In the genomic region with DNA sequence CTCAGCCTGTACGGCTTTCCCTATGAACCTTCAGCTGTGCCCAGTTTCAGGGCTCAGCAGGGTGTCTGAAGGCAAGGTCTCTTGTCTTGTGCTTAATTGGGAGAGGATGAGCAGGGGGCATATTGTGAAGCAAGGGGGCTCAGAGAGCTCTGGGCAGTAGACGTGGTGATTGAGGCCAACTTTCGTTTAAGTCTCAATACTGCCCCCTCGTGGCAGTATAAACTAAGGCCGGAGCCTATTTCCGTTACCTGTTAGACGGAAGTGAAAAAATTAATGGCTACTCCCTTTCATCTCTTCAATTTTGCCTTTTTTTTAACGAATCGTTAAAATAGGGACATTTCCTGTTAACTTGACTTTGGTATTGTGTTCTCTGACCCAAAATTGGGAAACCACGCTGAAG, we compare ENCODE assay signal across 8 cellular contexts.
DNase-seq lines count a peak whose midpoint lies in the region; ATAC-seq and TF ChIP-seq lines count a peak whose summit lies in the region.

No MANE protein-coding gene starts in this region.

- H3K4me3 ChIP-seq in LNCaP clone FGC (ENCODE audit: low read depth, low read length) (no peak overlapping the region), sigmoid colon (no peak overlapping the region)

- no peaks in the 10 kb centered on the region for H3K27me3 Mint-ChIP-seq in activated CD4-positive, alpha-beta memory T cell treated with anti-CD3 and anti-CD28 coated beads, Interleukin-2, amount 10 ng/mL, durations not matched to agents 7 days and 5 days
- H3K27me3 Mint-ChIP-seq in activated T-helper 17 cell treated with anti-CD3 and anti-CD28 coated beads, Interleukin-2, amount 50 U/mL, for 72 hours, result no peaks in the 10 kb centered on the region

- POLR2A ChIA-PET in activated CD4-positive, alpha-beta memory T cell treated with anti-CD3 and anti-CD28 coated beads, Interleukin-2, amount 10 ng/mL, durations not matched to agents 7 days and 5 days (lab: Charles Lee), result no interaction called here

- H3K27ac ChIP-seq in sigmoid colon, result no peak overlapping the region

- CTCF ChIA-PET in activated CD4-positive, alpha-beta memory T cell treated with anti-CD3 and anti-CD28 coated beads, Interleukin-2, amount 10 ng/mL, durations not matched to agents 7 days and 5 days (lab: Charles Lee), result interaction anchor here (1.0 to 3.9 kb wide), 6 partner anchors 8 to 275 kb away, joined by 3 to 31 read pairs (median 4); a partner anchor contains a TSS

- H3K27ac Mint-ChIP-seq in activated CD4-positive, alpha-beta memory T cell treated with anti-CD3 and anti-CD28 coated beads, Interleukin-2, amount 10 ng/mL, durations not matched to agents 7 days and 5 days, result no peak overlapping the region
- H3K27ac Mint-ChIP-seq in activated T-helper 17 cell treated with anti-CD3 and anti-CD28 coated beads, Interleukin-2, amount 50 U/mL, for 72 hours, result no peak overlapping the region

- no peaks in the 10 kb centered on the region for H3K9me3 ChIP-seq in sigmoid colon

- no peaks in the 10 kb centered on the region for H3K4me1 Mint-ChIP-seq in activated CD4-positive, alpha-beta memory T cell treated with anti-CD3 and anti-CD28 coated beads, Interleukin-2, amount 10 ng/mL, durations not matched to agents 7 days and 5 days
- H3K4me1 Mint-ChIP-seq in activated T-helper 17 cell treated with anti-CD3 and anti-CD28 coated beads, Interleukin-2, amount 50 U/mL, for 72 hours, result no peaks in the 10 kb centered on the region

- intact Hi-C loops in left cardiac atrium (cut with DNase I), result loop anchor here (1.0 to 10.0 kb wide), 4 partner anchors 140 to 274 kb away; a partner anchor contains a TSS
- intact Hi-C loops in sigmoid colon (cut with DNase I), result loop anchor here (2.0 to 5.0 kb wide), 2 partner anchors 140 to 274 kb away; no protein-coding TSS in a partner anchor

- peaks cover 0 to 5% (median 0%) of the 10 kb centered on the region in 4 donors for H3K4me1 ChIP-seq in sigmoid colon

- H3K4me3 Mint-ChIP-seq in activated CD4-positive, alpha-beta memory T cell treated with anti-CD3 and anti-CD28 coated beads, Interleukin-2, amount 10 ng/mL, durations not matched to agents 7 days and 5 days, result no peak overlapping the region
- H3K4me3 Mint-ChIP-seq in activated T-helper 17 cell treated with anti-CD3 and anti-CD28 coated beads, Interleukin-2, amount 50 U/mL, for 72 hours, result no peak overlapping the region

- no peaks in the 10 kb centered on the region for H3K27me3 ChIP-seq in sigmoid colon

- H3K9me3 Mint-ChIP-seq in activated CD4-positive, alpha-beta memory T cell treated with anti-CD3 and anti-CD28 coated beads, Interleukin-2, amount 10 ng/mL, durations not matched to agents 7 days and 5 days, result no peaks in the 10 kb centered on the region
- peaks cover 3% of the 10 kb centered on the region for H3K9me3 Mint-ChIP-seq in activated T-helper 17 cell treated with anti-CD3 and anti-CD28 coated beads, Interleukin-2, amount 50 U/mL, for 72 hours

- no peak for TF ChIP-seq EP300 in sigmoid colon (IDR thresholded peaks at IDR 0.05)

- TF ChIP-seq POLR2A in sigmoid colon (IDR thresholded peaks at IDR 0.05), result no peak

- peak; percentile 64 for TF ChIP-seq CTCF in LNCaP clone FGC (IDR thresholded peaks at IDR 0.05; ENCODE audit: control insufficient read depth, extremely low read depth, insufficient read depth)
- peak in 3 of 4 experiments; percentile 47 to 65 (median 50) for TF ChIP-seq CTCF in sigmoid colon (IDR thresholded peaks at IDR 0.05)

- no peaks in the 10 kb centered on the region for H3K36me3 ChIP-seq in sigmoid colon

- ATAC-seq in GM21528 (IDR thresholded peaks at IDR 0.05; ENCODE audit: low FRiP score, unreplicated experiment) (peak; percentile 84), left cardiac atrium (peak; percentile 66 to 73)
- ATAC-seq in activated T-helper 17 cell treated with anti-CD3 and anti-CD28 coated beads, Interleukin-2, amount 50 U/mL, for 72 hours (replicated peaks), result no peak

- 23 to 29% methylated on average over 10 of the region's 10 CpGs for WGBS in sigmoid colon, 2 donors

- DNase-seq in activated naive CD4-positive, alpha-beta T cell treated with Interleukin-2 at 50 U/mL for 16 hours, result peak; percentile 3
- no peak for DNase-seq in activated naive CD4-positive, alpha-beta T cell (lab: John Stamatoyannopoulos, UW)
- DNase-seq in LNCaP clone FGC (ENCODE audit: low read depth) (no peak), left cardiac atrium (peak; percentile 59), sigmoid colon (peak; percentile 64)
- DNase-seq in activated CD4-positive, alpha-beta memory T cell treated with anti-CD3 and anti-CD28 coated beads, Interleukin-2, amount 10 ng/mL, durations not matched to agents 7 days and 5 days, result peak; percentile 38

- no peaks in the 10 kb centered on the region for H3K36me3 Mint-ChIP-seq in activated CD4-positive, alpha-beta memory T cell treated with anti-CD3 and anti-CD28 coated beads, Interleukin-2, amount 10 ng/mL, durations not matched to agents 7 days and 5 days (ENCODE audit: low read depth)
- no peaks in the 10 kb centered on the region for H3K36me3 Mint-ChIP-seq in activated T-helper 17 cell treated with anti-CD3 and anti-CD28 coated beads, Interleukin-2, amount 50 U/mL, for 72 hours (ENCODE audit: low read depth)

Comparison
In these comparisons a context has a peak if more than half of its experiments do, and no peak if none do; other contexts are left out.
1. DNase-seq: peak in activated naive CD4-positive, alpha-beta T cell treated with Interleukin-2 at 50 U/mL for 16 hours (single experiment), activated CD4-positive, alpha-beta memory T cell treated with anti-CD3 and anti-CD28 coated beads, Interleukin-2, amount 10 ng/mL, durations not matched to agents 7 days and 5 days (single experiment), left cardiac atrium (single experiment) and sigmoid colon (single experiment); none in activated naive CD4-positive, alpha-beta T cell (0 of 4) and LNCaP clone FGC (single experiment).